ENCODE assay signal across 23 cellular contexts in the genomic region with DNA sequence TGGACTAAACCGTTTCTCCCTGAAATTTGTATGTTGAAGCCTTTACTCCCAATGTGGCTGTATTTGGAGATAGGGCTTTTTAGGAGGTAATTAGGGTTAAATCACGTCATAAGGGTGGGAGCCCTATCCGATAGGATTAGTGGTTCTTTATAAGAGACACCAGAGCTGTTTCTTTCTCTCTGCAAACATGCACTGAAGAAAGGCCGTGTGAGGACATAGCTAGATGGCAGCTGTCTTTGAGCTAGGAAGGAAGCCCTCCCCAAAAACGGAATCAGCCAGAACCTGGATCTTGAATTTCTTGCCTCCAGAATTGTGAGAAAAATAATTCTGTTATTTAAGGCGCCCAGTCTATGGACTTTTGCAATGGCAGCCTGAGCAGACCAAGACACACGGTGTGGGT. TPM values are rescaled to one million over a fixed set of nuclear protein-coding genes. Genes with fewer than 3 reads are reported as not detected.
DNase-seq lines count a peak whose midpoint lies in the region; ATAC-seq and TF ChIP-seq lines count a peak whose summit lies in the region.
"Had no signal": no experiment of that assay in that cellular context is flagged by ENCODE, and none has a peak within 500 bp of the region (broad histone marks: within the 10 kb centered on the region; RNA-seq: fewer than 3 reads in every experiment).

No MANE protein-coding gene starts in this region.

- H3K4me3 Mint-ChIP-seq in activated CD8-positive, alpha-beta memory T cell treated with anti-CD3 and anti-CD28 coated beads, Interleukin-2, amount 10 ng/mL, durations not matched to agents 7 days and 5 days, result no peak overlapping the region
- no peak overlapping the region for H3K4me3 Mint-ChIP-seq in CD4-positive, alpha-beta memory T cell
- H3K4me3 Mint-ChIP-seq: CD14-positive monocyte; CD4-positive, alpha-beta T cell had no signal

- intact Hi-C loops in CD4-positive, alpha-beta memory T cell (cut with micrococcal nuclease), result no loop called here
- intact Hi-C loops in thyroid gland (cut with DNase I), result no loop called here

- H3K9me3 ChIP-seq in HAP-1 (no peaks in the 10 kb centered on the region), SK-N-MC (ENCODE audit: low read depth, low read length) (no peaks in the 10 kb centered on the region), thyroid gland (no peaks in the 10 kb centered on the region)
- no peaks in the 10 kb centered on the region for H3K9me3 ChIP-seq in CD4-positive, alpha-beta memory T cell (ENCODE audit: control insufficient read depth in 1 of 2, low read length in 2 of 2)
- H3K9me3 ChIP-seq: A549, BE2C had no signal

- CTCF ChIA-PET in activated CD8-positive, alpha-beta memory T cell treated with anti-CD3 and anti-CD28 coated beads, Interleukin-2, amount 10 ng/mL, durations not matched to agents 7 days and 5 days (lab: Charles Lee), result no interaction called here
- CTCF ChIA-PET in CD4-positive, alpha-beta memory T cell (lab: Charles Lee; ENCODE audit: partially characterized antibody), result no interaction called here

- ATAC-seq in activated CD8-positive, alpha-beta memory T cell treated with anti-CD3 and anti-CD28 coated beads, Interleukin-2, amount 10 ng/mL, durations not matched to agents 7 days and 5 days, result no peak
- ATAC-seq: A549 had no signal

- no peaks in the 10 kb centered on the region for H3K9me3 Mint-ChIP-seq in activated CD8-positive, alpha-beta memory T cell treated with anti-CD3 and anti-CD28 coated beads, Interleukin-2, amount 10 ng/mL, durations not matched to agents 7 days and 5 days (ENCODE audit: low read depth)
- no peaks in the 10 kb centered on the region for H3K9me3 Mint-ChIP-seq in CD4-positive, alpha-beta memory T cell
- H3K9me3 Mint-ChIP-seq: CD4-positive, alpha-beta T cell had no signal

- TF ChIP-seq CTCF in thyroid gland (IDR thresholded peaks at IDR 0.05), result no peak

- H3K27ac ChIP-seq in SK-N-MC, result no peak overlapping the region
- H3K27ac ChIP-seq in CD4-positive, alpha-beta memory T cell (ENCODE audit: low read depth, low read length), result no peak overlapping the region
- H3K27ac ChIP-seq in thyroid gland, result no peak overlapping the region
- H3K27ac ChIP-seq: A549; BLaER1 treated with 17β-estradiol and CSF1 and Interleukin-3, amounts not matched to agents 10 nM and 100 nM had no signal

- no peaks in the 10 kb centered on the region for H3K27me3 ChIP-seq in HAP-1 (ENCODE audit: low read depth)
- H3K27me3 ChIP-seq in CD4-positive, alpha-beta memory T cell (ENCODE audit: insufficient read depth, low read length), result no peaks in the 10 kb centered on the region
- no peaks in the 10 kb centered on the region for H3K27me3 ChIP-seq in thyroid gland
- H3K27me3 ChIP-seq: BE2C; BLaER1 treated with 17β-estradiol and CSF1 and Interleukin-3, amounts not matched to agents 10 nM and 100 nM had no signal

- POLR2A ChIA-PET in CD4-positive, alpha-beta memory T cell (lab: Charles Lee; ENCODE audit: partially characterized antibody), result interaction anchor here (0.5 kb wide), 1 partner anchor 705 kb away, joined by 6 read pairs; no protein-coding TSS in a partner anchor

- DNase-seq in NCI-H82 (lab: John Stamatoyannopoulos, UW) (peak; percentile 49), NCI-H82 treated with DMSO at 0.1 percent for 48 hours (lab: John Stamatoyannopoulos, UW; ENCODE audit: unreplicated experiment) (no peak), HAP-1 (ENCODE audit: low spot score in 2 of 2) (peak; percentile 58 to 73), SK-N-MC (ENCODE audit: low read depth, low spot score) (no peak), mesenteric fat pad (ENCODE audit: low spot score) (peak; percentile 5), thyroid gland (no peak)
- DNase-seq in activated CD8-positive, alpha-beta memory T cell treated with anti-CD3 and anti-CD28 coated beads, Interleukin-2, amount 10 ng/mL, durations not matched to agents 7 days and 5 days, result no peak
- DNase-seq in CD4-positive, alpha-beta memory T cell, result no peak
- DNase-seq: 8988T; ACHN; AML-193; BE2C; Calu3; CD4-positive, alpha-beta T cell; COR-L47; DMS79; EL; GDM1; GOT3; HCEC 1CT had no signal

- no peak for TF ChIP-seq POLR2A in thyroid gland (IDR thresholded peaks at IDR 0.05)

- H3K4me3 ChIP-seq in HAP-1 (no peak overlapping the region), SK-N-MC (no peak overlapping the region), thyroid gland (replicated peaks in 1 of 3) (no peak overlapping the region)
- no peak overlapping the region for H3K4me3 ChIP-seq in CD4-positive, alpha-beta memory T cell (ENCODE audit: low read length in 2 of 2)
- H3K4me3 ChIP-seq: A549; BLaER1 treated with 17β-estradiol and CSF1 and Interleukin-3, amounts not matched to agents 10 nM and 100 nM had no signal

- peaks cover 29% of the 10 kb centered on the region for H3K4me1 ChIP-seq in HAP-1
- no peaks in the 10 kb centered on the region for H3K4me1 ChIP-seq in CD4-positive, alpha-beta memory T cell (ENCODE audit: insufficient read depth, low read length)
- no peaks in the 10 kb centered on the region for H3K4me1 ChIP-seq in thyroid gland
- H3K4me1 ChIP-seq: A549, BE2C had no signal

- H3K36me3 Mint-ChIP-seq in activated CD8-positive, alpha-beta memory T cell treated with anti-CD3 and anti-CD28 coated beads, Interleukin-2, amount 10 ng/mL, durations not matched to agents 7 days and 5 days, result no peaks in the 10 kb centered on the region
- no peaks in the 10 kb centered on the region for H3K36me3 Mint-ChIP-seq in CD4-positive, alpha-beta memory T cell
- H3K36me3 Mint-ChIP-seq: CD14-positive monocyte had no signal

- no peaks in the 10 kb centered on the region for H3K36me3 ChIP-seq in HAP-1 (replicated peaks)
- no peaks in the 10 kb centered on the region for H3K36me3 ChIP-seq in SK-N-MC (ENCODE audit: insufficient read depth, low read length)
- H3K36me3 ChIP-seq in CD4-positive, alpha-beta memory T cell (ENCODE audit: insufficient read depth, low read length), result no peaks in the 10 kb centered on the region
- H3K36me3 ChIP-seq in thyroid gland, result no peaks in the 10 kb centered on the region
- H3K36me3 ChIP-seq: BE2C; BLaER1 treated with 17β-estradiol and CSF1 and Interleukin-3, amounts not matched to agents 10 nM and 100 nM had no signal

- H3K27ac Mint-ChIP-seq in activated CD8-positive, alpha-beta memory T cell treated with anti-CD3 and anti-CD28 coated beads, Interleukin-2, amount 10 ng/mL, durations not matched to agents 7 days and 5 days, result no peak overlapping the region
- H3K27ac Mint-ChIP-seq in CD4-positive, alpha-beta memory T cell, result no peak overlapping the region
- H3K27ac Mint-ChIP-seq: CD14-positive monocyte; CD4-positive, alpha-beta T cell had no signal

- peaks cover 13% of the 10 kb centered on the region for H3K27me3 Mint-ChIP-seq in activated CD8-positive, alpha-beta memory T cell treated with anti-CD3 and anti-CD28 coated beads, Interleukin-2, amount 10 ng/mL, durations not matched to agents 7 days and 5 days
- H3K27me3 Mint-ChIP-seq in CD4-positive, alpha-beta memory T cell, result peaks cover 3 to 6% of the 10 kb centered on the region in 2 donors

- H3K9ac ChIP-seq in SK-N-MC (ENCODE audit: insufficient read length), result peak overlapping the region; percentile 26
- H3K9ac ChIP-seq: BLaER1 treated with 17β-estradiol and CSF1 and Interleukin-3, amounts not matched to agents 10 nM and 100 nM had no signal

- 78 to 82% methylated on average over 7 of the region's 7 CpGs for WGBS in thyroid gland, 2 donors

- H3K4me1 Mint-ChIP-seq in activated CD8-positive, alpha-beta memory T cell treated with anti-CD3 and anti-CD28 coated beads, Interleukin-2, amount 10 ng/mL, durations not matched to agents 7 days and 5 days, result no peaks in the 10 kb centered on the region
- peaks cover 0 to 3% (median 0%) of the 10 kb centered on the region in 4 donors for H3K4me1 Mint-ChIP-seq in CD4-positive, alpha-beta memory T cell

- in situ Hi-C loops in HAP-1 (cut with MboI; ENCODE audit: low sequenced_read_pairs), result no loop called here

RNA-seq across cellular contexts. Expression of a gene that starts 14.1 kb away (rescaled TPM):
- total RNA-seq in mesenteric fat pad (not detected), thyroid gland (not detected)
- not detected for total RNA-seq in activated CD8-positive, alpha-beta memory T cell treated with anti-CD3 and anti-CD28 coated beads, Interleukin-2, amount 10 ng/mL, durations not matched to agents 7 days and 5 days
- total RNA-seq in CD4-positive, alpha-beta memory T cell, result not detected
- not detected for polyA plus RNA-seq in CD4-positive, alpha-beta memory T cell
- total RNA-seq: Calu3; CD4-positive, alpha-beta T cell had no signal
- polyA plus RNA-seq: A549, CD14-positive monocyte had no signal

RNA-seq across cellular contexts. Expression of a gene that starts 29.3 kb away (rescaled TPM):
- total RNA-seq in mesenteric fat pad (1,206 TPM), thyroid gland (1,000 to 10,000 TPM; 2,728 to 5,465 (median 3,162) TPM)
- 1,000 to 10,000 TPM; 1,612 to 1,903 TPM for total RNA-seq in activated CD8-positive, alpha-beta memory T cell treated with anti-CD3 and anti-CD28 coated beads, Interleukin-2, amount 10 ng/mL, durations not matched to agents 7 days and 5 days
- 1,000 to 10,000 TPM; 2,761 to 2,878 TPM for total RNA-seq in CD4-positive, alpha-beta memory T cell
- 1,000 to 10,000 TPM; 1,274 to 1,731 TPM for polyA plus RNA-seq in CD4-positive, alpha-beta memory T cell

RNA-seq across cellular contexts. Expression of a gene that starts 43.7 kb away (rescaled TPM):
- 71.8 TPM for total RNA-seq in mesenteric fat pad
- total RNA-seq in activated CD8-positive, alpha-beta memory T cell treated with anti-CD3 and anti-CD28 coated beads, Interleukin-2, amount 10 ng/mL, durations not matched to agents 7 days and 5 days, result not detected
- not detected for total RNA-seq in CD4-positive, alpha-beta memory T cell
- polyA plus RNA-seq in CD4-positive, alpha-beta memory T cell, result not detected
- 1 to 10 TPM; 4.3 to 9.8 (median 6.8) TPM for total RNA-seq in thyroid gland
- total RNA-seq: Calu3; CD4-positive, alpha-beta T cell had no signal
- polyA plus RNA-seq: A549, CD14-positive monocyte had no signal

RNA-seq across cellular contexts. Expression of a gene that starts 43.9 kb away (rescaled TPM):
- total RNA-seq in mesenteric fat pad (not detected), thyroid gland (not detected)
- total RNA-seq in activated CD8-positive, alpha-beta memory T cell treated with anti-CD3 and anti-CD28 coated beads, Interleukin-2, amount 10 ng/mL, durations not matched to agents 7 days and 5 days, result under 1 TPM; 0.12 to 0.20 TPM
- total RNA-seq in CD4-positive, alpha-beta memory T cell, result under 1 TPM; 0.15 to 0.17 TPM
- under 1 TPM; 0.08 to 0.14 TPM for polyA plus RNA-seq in CD4-positive, alpha-beta memory T cell
- total RNA-seq: Calu3 had no signal
- polyA plus RNA-seq: A549, CD14-positive monocyte had no signal

Comparison
In these comparisons a context has a peak if more than half of its experiments do, and no peak if none do; other contexts are left out.
1. DNase-seq: peak in NCI-H82 (single experiment), HAP-1 (2 of 2) and mesenteric fat pad (single experiment); none in NCI-H82 treated with DMSO at 0.1 percent for 48 hours (single experiment), SK-N-MC (single experiment), activated CD8-positive, alpha-beta memory T cell treated with anti-CD3 and anti-CD28 coated beads, Interleukin-2, amount 10 ng/mL, durations not matched to agents 7 days and 5 days (single experiment), CD4-positive, alpha-beta memory T cell (0 of 5) and thyroid gland (0 of 2).